ENCODE assay signal across 7 cellular contexts in genomic region chr6:43093361-43094289, GRCh38. TPM values are rescaled to one million over a fixed set of nuclear protein-coding genes. Genes with fewer than 3 reads are reported as not detected.
A peak's percentile ranks its signal among the peaks of the same experiment; 100 is the strongest.
DNase-seq lines count a peak whose midpoint lies in the region; ATAC-seq and TF ChIP-seq lines count a peak whose summit lies in the region.

No MANE protein-coding gene starts in this region.

- peak overlapping the region; percentile 1; the same call in 1 of the 2 replicates for H4K5ac ChIP-seq in IMR-90 (ENCODE audit: low read depth, low read length)

- dilution Hi-C loops in IMR-90 (cut with HindIII; ENCODE audit: low sequenced_read_pairs, unreplicated experiment) = no loop called here

- H3K4me2 ChIP-seq in IMR-90 (ENCODE audit: low read depth, low read length) = peak overlapping the region; percentile 81

- no peaks in the 10 kb centered on the region for H3K27me3 Mint-ChIP-seq in MCF 10A (ENCODE audit: insufficient read depth, unreplicated experiment)

- H3K36me3 Mint-ChIP-seq in MCF 10A (ENCODE audit: insufficient read depth, unreplicated experiment) = peaks cover 9% of the 10 kb centered on the region

- H3K36me3 ChIP-seq in IMR-90 (ENCODE audit: control insufficient read depth, insufficient read depth, low read length) (no peaks in the 10 kb centered on the region), testis (ENCODE audit: low read depth, missing control alignments) (no peaks in the 10 kb centered on the region)

- H3K4me1 ChIP-seq in IMR-90 (ENCODE audit: control insufficient read depth, insufficient read depth, low read length) (peaks cover 48% of the 10 kb centered on the region), testis (peaks cover 32% of the 10 kb centered on the region)

- peak; percentile 57 for DNase-seq in IMR-90
- DNase-seq in MCF 10A (ENCODE audit: unreplicated experiment) = peak; percentile 24
- peak; percentile 91 for DNase-seq in testis
- DNase-seq in effector CD4-positive, alpha-beta T cell = no peak
- no peak for DNase-seq in DMS153 treated with DMSO at 0.1 percent for 48 hours (lab: John Stamatoyannopoulos, UW; ENCODE audit: unreplicated experiment)

- H2AFZ ChIP-seq in IMR-90 (replicated peaks; ENCODE audit: low read length, poor library complexity) = peak overlapping the region; percentile 59

- peak overlapping the region; percentile 80 for H3K14ac ChIP-seq in IMR-90 (replicated peaks; ENCODE audit: low read depth, low read length)

- H3K18ac ChIP-seq in IMR-90 (ENCODE audit: low read depth, low read length) = no peak overlapping the region

- peak overlapping the region; percentile 83 for H4K91ac ChIP-seq in IMR-90 (ENCODE audit: insufficient read depth, low read depth, low read length)

- peaks cover 40 to 90% of the 10 kb centered on the region in 2 experiments for H3K79me1 ChIP-seq in IMR-90 (ENCODE audit: low read depth in 1 of 2, low read length in 2 of 2)

- no peaks in the 10 kb centered on the region for H3K9me3 Mint-ChIP-seq in MCF 10A (ENCODE audit: unreplicated experiment)

- peak overlapping the region; percentile 79 for H3K4ac ChIP-seq in IMR-90 (ENCODE audit: low read depth, low read length)

- TF ChIP-seq CTCF in IMR-90 (conservative IDR thresholded peaks at IDR 0.05; ENCODE audit: low read depth, low read length) = no peak
- no peak for TF ChIP-seq CTCF in MCF 10A (IDR thresholded peaks at IDR 0.05; ENCODE audit: unreplicated experiment)
- no peak for TF ChIP-seq CTCF in testis (IDR thresholded peaks at IDR 0.05)

- peak overlapping the region; percentile 21; the same call in 1 of the 2 replicates for H3K9ac ChIP-seq in IMR-90 (ENCODE audit: low read depth, low read length)

- POLR2A ChIA-PET in IMR-90 (lab: Charles Lee; ENCODE audit: unreplicated experiment) (no interaction called here), MCF 10A (lab: Yijun Ruan, JAX) (interaction anchor here (0.5 to 2.8 kb wide), 11 partner anchors 9 to 164 kb away, joined by 3 to 11 read pairs (median 4); partner anchors contain the start of genes CNPY3, KLC4, MRPL2 and SRF)

- no peak overlapping the region for H2BK120ac ChIP-seq in IMR-90 (ENCODE audit: low read depth, low read length)

- H3K4me3 ChIP-seq in IMR-90 (ENCODE audit: insufficient read depth, low read depth, low read length) (peak overlapping the region; percentile 4; the same call in 1 of the 2 replicates), testis (peak overlapping the region; percentile 26 to 27)

- TF ChIP-seq POLR2A in IMR-90 (IDR thresholded peaks at IDR 0.05; ENCODE audit: low read depth, low read length) (no peak), testis (IDR thresholded peaks at IDR 0.05) (no peak)

- H2BK20ac ChIP-seq in IMR-90 (ENCODE audit: low read depth, low read length) = no peak overlapping the region; the same call in 1 of the 2 replicates

- H2AK5ac ChIP-seq in IMR-90 (ENCODE audit: low read depth, low read length) = peak overlapping the region; percentile 80

- H4K20me1 ChIP-seq in IMR-90 (ENCODE audit: insufficient read depth, low read length) = peaks cover 64% of the 10 kb centered on the region

- peak overlapping the region; percentile 79; the same call in 1 of the 3 replicates for H2BK15ac ChIP-seq in IMR-90 (ENCODE audit: low read depth, low read length)

- H3K4me3 Mint-ChIP-seq in MCF 10A (ENCODE audit: unreplicated experiment) = peak overlapping the region; percentile 61

- peak overlapping the region; percentile 25 for H2BK5ac ChIP-seq in IMR-90 (ENCODE audit: low read depth, low read length, poor library complexity, severe bottlenecking)

- H3K9me3 ChIP-seq in IMR-90 (ENCODE audit: control insufficient read depth, insufficient read depth, low read length) = no peaks in the 10 kb centered on the region
- no peaks in the 10 kb centered on the region for H3K9me3 ChIP-seq in testis

- H2AK9ac ChIP-seq in IMR-90 (replicated peaks; ENCODE audit: low read depth, low read length, poor library complexity) = peak overlapping the region; percentile 55

- peak overlapping the region; percentile 86 to 89 for H4K8ac ChIP-seq in IMR-90 (ENCODE audit: low read depth in 2 of 2, low read length in 2 of 2)

- H3K23ac ChIP-seq in IMR-90 (ENCODE audit: low read depth, low read length) = peak overlapping the region; percentile 78

- no peaks in the 10 kb centered on the region for H3K27me3 ChIP-seq in IMR-90 (ENCODE audit: control insufficient read depth, insufficient read depth, low read length)
- H3K27me3 ChIP-seq in layer of hippocampus (ENCODE audit: control insufficient read depth, insufficient read depth, low read length) = no peaks in the 10 kb centered on the region
- no peaks in the 10 kb centered on the region for H3K27me3 ChIP-seq in testis

- H3K4me1 Mint-ChIP-seq in MCF 10A (ENCODE audit: insufficient read depth, unreplicated experiment) = peaks cover 39% of the 10 kb centered on the region

- 0 out of 2 replicates have a peak overlapping the region, but pooled peaks have one; percentile 7 for H3K56ac ChIP-seq in IMR-90 (ENCODE audit: extremely low read depth, insufficient read depth, low read length)

- 67% methylated on average over 2 of the region's 9 CpGs; no CpG with 5 or more reads in 1 of the 2 experiments for WGBS in IMR-90 (ENCODE audit: extremely low coverage in 2 of 2, insufficient read length in 1 of 2), 2 experiments
- WGBS in testis, 2 donors = 12 to 14% methylated on average over 9 of the region's 9 CpGs

- CTCF ChIA-PET in IMR-90 (lab: Yijun Ruan, JAX) = no interaction called here
- CTCF ChIA-PET in MCF 10A (lab: Yijun Ruan, JAX) = interaction anchor here (0.7 to 1.3 kb wide), 2 partner anchors 56 to 193 kb away, joined by 3 to 4 read pairs; no protein-coding TSS in a partner anchor

- ATAC-seq in IMR-90 (ENCODE audit: low read depth) = 0 out of 2 replicates have a peak, but pooled peaks have one; percentile 2
- no peak for ATAC-seq in HG03354 (IDR thresholded peaks at IDR 0.05; ENCODE audit: poor library complexity, severe bottlenecking, unreplicated experiment)

- in situ Hi-C loops in IMR-90 (cut with MboI; ENCODE audit: low sequenced_read_pairs) = no loop called here

- no peak for TF ChIP-seq RAD21 in IMR-90 (IDR thresholded peaks at IDR 0.05; ENCODE audit: low read length)

- H3K9me1 ChIP-seq in IMR-90 (ENCODE audit: insufficient read depth, low read length) = peaks cover 26% of the 10 kb centered on the region

- H3K27ac Mint-ChIP-seq in MCF 10A (ENCODE audit: low read depth, unreplicated experiment) = peak overlapping the region; percentile 64

- no TSS peak for BruUV-seq in IMR-90 (replicated peaks; lab: Mats Ljungman, UMichigan)
- no TSS peak for BruUV-seq in MCF 10A (replicated peaks; lab: Mats Ljungman, UMichigan)

- intact Hi-C loops in IMR-90 (cut with micrococcal nuclease) (no loop called here), MCF 10A (cut with micrococcal nuclease) (no loop called here), testis (cut with DNase I; ENCODE audit: low total_unique reads) (no loop called here)

- peak overlapping the region; percentile 30 for H3K27ac ChIP-seq in IMR-90 (ENCODE audit: insufficient read depth, low read length)
- peak overlapping the region; percentile 50 for H3K27ac ChIP-seq in layer of hippocampus (ENCODE audit: low read depth, low read length)
- peak overlapping the region; percentile 70 to 83 for H3K27ac ChIP-seq in testis

TF ChIP-seq in IMR-90, 13 proteins besides CTCF, POLR2A, EP300 and RAD21:
- TF ChIP-seq MXI1 (IDR thresholded peaks at IDR 0.05; ENCODE audit: borderline replicate concordance, low read depth, low read length) (no peak), FOS (IDR thresholded peaks at IDR 0.05; ENCODE audit: low read depth, low read length) (no peak), MAFK (IDR thresholded peaks at IDR 0.05; ENCODE audit: low read depth, low read length) (no peak)
- TF ChIP-seq, protein P1, sequence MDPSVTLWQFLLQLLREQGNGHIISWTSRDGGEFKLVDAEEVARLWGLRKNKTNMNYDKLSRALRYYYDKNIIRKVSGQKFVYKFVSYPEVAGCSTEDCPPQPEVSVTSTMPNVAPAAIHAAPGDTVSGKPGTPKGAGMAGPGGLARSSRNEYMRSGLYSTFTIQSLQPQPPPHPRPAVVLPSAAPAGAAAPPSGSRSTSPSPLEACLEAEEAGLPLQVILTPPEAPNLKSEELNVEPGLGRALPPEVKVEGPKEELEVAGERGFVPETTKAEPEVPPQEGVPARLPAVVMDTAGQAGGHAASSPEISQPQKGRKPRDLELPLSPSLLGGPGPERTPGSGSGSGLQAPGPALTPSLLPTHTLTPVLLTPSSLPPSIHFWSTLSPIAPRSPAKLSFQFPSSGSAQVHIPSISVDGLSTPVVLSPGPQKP (IDR thresholded peaks at IDR 0.05; ENCODE audit: borderline replicate concordance, low read depth, low read length) = no peak

RNA-seq across cellular contexts. Expression of gene PTK7, which starts 17.5 kb away (rescaled TPM):
- 44.4 and 47.1 TPM in 2 replicates for total RNA-seq in IMR-90 (2012; rRNA removed)
- 122 and 142 TPM in 2 replicates for polyA plus RNA-seq in IMR-90 (2012; rRNA removed)
- polyA plus RNA-seq in IMR-90 (2012; cell fraction: cytosol; rRNA removed) = 77.1 and 216 TPM in 2 replicates
- 374 and 547 TPM in 2 replicates for polyA plus RNA-seq in IMR-90 (2012; cell fraction: nucleus; rRNA removed; ENCODE audit: low replicate concordance)
- 42.6 and 48.4 TPM in 2 replicates for total RNA-seq in MCF 10A (2022)
- total RNA-seq in testis = 10 to 100 TPM; 58.8 to 68.7 TPM
- polyA plus RNA-seq in testis (ENCODE audit: insufficient read depth, low read depth, low replicate concordance) = 60.8 TPM

RNA-seq across cellular contexts. Expression of gene KLC4, which starts 34.2 kb away (rescaled TPM):
- total RNA-seq in IMR-90 (2012; rRNA removed) (9.7 and 10.9 TPM in 2 replicates), MCF 10A (2022) (17.5 and 23.4 TPM in 2 replicates), testis (10 to 100 TPM; 41.1 to 49.4 TPM)
- polyA plus RNA-seq in IMR-90 (2012; rRNA removed) (12.4 and 13.0 TPM in 2 replicates), testis (ENCODE audit: insufficient read depth, low read depth, low replicate concordance) (63.1 TPM)
- 7.7 and 11.3 TPM in 2 replicates for polyA plus RNA-seq in IMR-90 (2012; cell fraction: cytosol; rRNA removed)
- 63.8 and 69.4 TPM in 2 replicates for polyA plus RNA-seq in IMR-90 (2012; cell fraction: nucleus; rRNA removed; ENCODE audit: low replicate concordance)

RNA-seq across cellular contexts. Expression of gene MRPL2, which starts 34.4 kb away (rescaled TPM):
- 15.8 and 18.1 TPM in 2 replicates for total RNA-seq in IMR-90 (2012; rRNA removed)
- polyA plus RNA-seq in IMR-90 (2012; rRNA removed) = 45.9 and 46.8 TPM in 2 replicates
- polyA plus RNA-seq in IMR-90 (2012; cell fraction: cytosol; rRNA removed) = 23.2 and 43.0 TPM in 2 replicates
- 38.5 and 46.5 TPM in 2 replicates for polyA plus RNA-seq in IMR-90 (2012; cell fraction: nucleus; rRNA removed; ENCODE audit: low replicate concordance)
- total RNA-seq in MCF 10A (2022) = 155 and 174 TPM in 2 replicates
- total RNA-seq in testis = 10 to 100 TPM; 37.2 to 54.8 TPM
- 72.8 TPM for polyA plus RNA-seq in testis (ENCODE audit: insufficient read depth, low read depth, low replicate concordance)

RNA-seq across cellular contexts. Expression of gene CUL7, which starts 40.0 kb away (rescaled TPM):
- total RNA-seq in IMR-90 (2012; rRNA removed) = 33.3 and 39.3 TPM in 2 replicates
- polyA plus RNA-seq in IMR-90 (2012; rRNA removed) = 38.0 and 39.9 TPM in 2 replicates
- 21.6 and 30.2 TPM in 2 replicates for polyA plus RNA-seq in IMR-90 (2012; cell fraction: cytosol; rRNA removed)
- 102 and 140 TPM in 2 replicates for polyA plus RNA-seq in IMR-90 (2012; cell fraction: nucleus; rRNA removed; ENCODE audit: low replicate concordance)
- 22.7 and 31.4 TPM in 2 replicates for total RNA-seq in MCF 10A (2022)
- total RNA-seq in testis = 10 to 100 TPM; 23.9 to 31.5 TPM
- polyA plus RNA-seq in testis (ENCODE audit: insufficient read depth, low read depth, low replicate concordance) = 16.6 TPM

Comparison
In these comparisons a context has a peak if more than half of its experiments do, and no peak if none do; other contexts are left out.
1. DNase-seq: peak in IMR-90 (single experiment), MCF 10A (single experiment) and testis (single experiment); none in effector CD4-positive, alpha-beta T cell (single experiment) and DMS153 treated with DMSO at 0.1 percent for 48 hours (single experiment).
2. Peak in every context shown above with its lines, with median percentiles within 50 percentile points of each other: H3K27ac ChIP-seq.